26 cellular contexts compared by ENCODE assay signal in genomic region chr11:73951797-73952196, GRCh38. TPM values are rescaled to one million over a fixed set of nuclear protein-coding genes. Genes with fewer than 3 reads are reported as not detected.
A peak's percentile ranks its signal among the peaks of the same experiment; 100 is the strongest.
DNase-seq lines count a peak whose midpoint lies in the region; ATAC-seq, FAIRE-seq and TF ChIP-seq lines count a peak whose summit lies in the region.
"Had no signal": no experiment of that assay in that cellular context is flagged by ENCODE, and none has a peak within 500 bp of the region (broad histone marks: within the 10 kb centered on the region; RNA-seq: fewer than 3 reads in every experiment).

No MANE protein-coding gene starts in this region.

- CTCF ChIA-PET in Calu3 (lab: Charles Lee): interaction anchor here (1.5 kb wide), 1 partner anchor 20 kb away, joined by 3 read pairs; no protein-coding TSS in a partner anchor
- CTCF ChIA-PET in activated naive CD4-positive, alpha-beta T cell treated with anti-CD3 and anti-CD28 coated beads for 36 hours (lab: Charles Lee): no interaction called here

- ATAC-seq in left lung (peak; percentile 71), pancreas (no peak)
- ATAC-seq: stimulated activated effector memory CD8-positive, alpha-beta T cell treated with anti-CD3 and anti-CD28 coated beads, Interleukin-12 subunit alpha, Interleukin-12 subunit beta, amount 100 ng/mL, for 72 hours had no signal

- H3K27me3 Mint-ChIP-seq in Calu3 (ENCODE audit: unreplicated experiment): no peaks in the 10 kb centered on the region
- H3K27me3 Mint-ChIP-seq in activated CD4-positive, alpha-beta T cell treated with anti-CD3 and anti-CD28 coated beads, Interleukin-2, amount 10 ng/mL, durations not matched to agents 24 days and 14 days: peaks cover 4% of the 10 kb centered on the region
- H3K27me3 Mint-ChIP-seq in activated naive CD4-positive, alpha-beta T cell treated with anti-CD3 and anti-CD28 coated beads for 36 hours (ENCODE audit: low read depth): peaks cover 2% of the 10 kb centered on the region

- intact Hi-C loops in Calu3 (cut with micrococcal nuclease; ENCODE audit: unreplicated experiment): loop anchor here (1.0 kb wide), 1 partner anchor 18 kb away; no protein-coding TSS in a partner anchor
- intact Hi-C loops in left lung (cut with DNase I): no loop called here
- intact Hi-C loops in activated CD4-positive, alpha-beta T cell treated with anti-CD3 and anti-CD28 coated beads, Interleukin-2, amount 10 ng/mL, durations not matched to agents 24 days and 14 days (cut with micrococcal nuclease): no loop called here
- intact Hi-C loops in activated naive CD4-positive, alpha-beta T cell treated with anti-CD3 and anti-CD28 coated beads for 36 hours (cut with micrococcal nuclease): no loop called here
- intact Hi-C loops in pancreas (cut with DNase I): no loop called here

- FAIRE-seq in pancreas (lab: Jason Lieb, UNC): no peak
- FAIRE-seq: GM18507 had no signal

- H3K27me3 ChIP-seq in left lung: peaks cover 0 to 7% of the 10 kb centered on the region in 2 donors
- no peaks in the 10 kb centered on the region for H3K27me3 ChIP-seq in MG63
- no peaks in the 10 kb centered on the region for H3K27me3 ChIP-seq in pancreas
- H3K27me3 ChIP-seq: SJSA1, testis had no signal

- no peak overlapping the region for H3K4me3 Mint-ChIP-seq in Calu3 (ENCODE audit: low read depth, unreplicated experiment)
- no peak overlapping the region for H3K4me3 Mint-ChIP-seq in activated CD4-positive, alpha-beta T cell treated with anti-CD3 and anti-CD28 coated beads, Interleukin-2, amount 10 ng/mL, durations not matched to agents 24 days and 14 days
- no peak overlapping the region for H3K4me3 Mint-ChIP-seq in activated naive CD4-positive, alpha-beta T cell treated with anti-CD3 and anti-CD28 coated beads for 36 hours
- H3K4me3 Mint-ChIP-seq: activated CD4-positive, alpha-beta T cell treated with anti-CD3 and anti-CD28 coated beads, Interleukin-2, amount 10 ng/mL, durations not matched to agents 7 days and 5 days; CD4-positive, alpha-beta memory T cell; mesothelial cell of epicardium; stimulated activated effector memory CD8-positive, alpha-beta T cell treated with anti-CD3 and anti-CD28 coated beads, Interleukin-12 subunit alpha, Interleukin-12 subunit beta, amount 100 ng/mL, for 72 hours; T-helper 1 cell treated with Interleukin-12 subunit alpha and Interleukin-12 subunit beta and Interleukin-4 antibody, amounts not matched to agents 30 μg/mL and 1 μg/mL, for 36 hours had no signal

- H3K27ac ChIP-seq in left lung: no peak overlapping the region
- H3K27ac ChIP-seq in pancreas: peak overlapping the region in 1 of 4 donors; percentile 8
- H3K27ac ChIP-seq: KMS-11, SJSA1, testis had no signal

- BruUV-seq in Calu3 (replicated peaks; lab: Mats Ljungman, UMichigan): no TSS peak

- 75 to 83% methylated on average over 7 of the region's 7 CpGs for WGBS in pancreas, 2 donors

- H3K27ac Mint-ChIP-seq in Calu3 (ENCODE audit: unreplicated experiment): peak overlapping the region; percentile 24
- H3K27ac Mint-ChIP-seq in activated CD4-positive, alpha-beta T cell treated with anti-CD3 and anti-CD28 coated beads, Interleukin-2, amount 10 ng/mL, durations not matched to agents 24 days and 14 days: no peak overlapping the region
- no peak overlapping the region for H3K27ac Mint-ChIP-seq in activated naive CD4-positive, alpha-beta T cell treated with anti-CD3 and anti-CD28 coated beads for 36 hours
- H3K27ac Mint-ChIP-seq: activated CD4-positive, alpha-beta T cell treated with anti-CD3 and anti-CD28 coated beads, Interleukin-2, amount 10 ng/mL, durations not matched to agents 7 days and 5 days; CD4-positive, alpha-beta memory T cell; mesothelial cell of epicardium; stimulated activated effector memory CD8-positive, alpha-beta T cell treated with anti-CD3 and anti-CD28 coated beads, Interleukin-12 subunit alpha, Interleukin-12 subunit beta, amount 100 ng/mL, for 72 hours; T-helper 1 cell treated with Interleukin-12 subunit alpha and Interleukin-12 subunit beta and Interleukin-4 antibody, amounts not matched to agents 30 μg/mL and 1 μg/mL, for 36 hours had no signal

- no peaks in the 10 kb centered on the region for H3K4me1 ChIP-seq in left lung
- H3K4me1 ChIP-seq in pancreas: no peaks in the 10 kb centered on the region
- H3K4me1 ChIP-seq: SJSA1, testis had no signal

- H3K36me3 Mint-ChIP-seq in Calu3 (ENCODE audit: insufficient read depth, unreplicated experiment): peaks cover 10% of the 10 kb centered on the region
- no peaks in the 10 kb centered on the region for H3K36me3 Mint-ChIP-seq in activated CD4-positive, alpha-beta T cell treated with anti-CD3 and anti-CD28 coated beads, Interleukin-2, amount 10 ng/mL, durations not matched to agents 24 days and 14 days (ENCODE audit: low read depth)
- H3K36me3 Mint-ChIP-seq in activated naive CD4-positive, alpha-beta T cell treated with anti-CD3 and anti-CD28 coated beads for 36 hours (ENCODE audit: low read depth): no peaks in the 10 kb centered on the region
- H3K36me3 Mint-ChIP-seq: CD4-positive, alpha-beta memory T cell; stimulated activated effector memory CD8-positive, alpha-beta T cell treated with anti-CD3 and anti-CD28 coated beads, Interleukin-12 subunit alpha, Interleukin-12 subunit beta, amount 100 ng/mL, for 72 hours had no signal

- peaks cover 38% of the 10 kb centered on the region for H3K4me1 Mint-ChIP-seq in Calu3 (ENCODE audit: low read depth, unreplicated experiment)
- no peaks in the 10 kb centered on the region for H3K4me1 Mint-ChIP-seq in activated CD4-positive, alpha-beta T cell treated with anti-CD3 and anti-CD28 coated beads, Interleukin-2, amount 10 ng/mL, durations not matched to agents 24 days and 14 days
- no peaks in the 10 kb centered on the region for H3K4me1 Mint-ChIP-seq in activated naive CD4-positive, alpha-beta T cell treated with anti-CD3 and anti-CD28 coated beads for 36 hours (ENCODE audit: low read depth)
- H3K4me1 Mint-ChIP-seq: activated CD4-positive, alpha-beta T cell treated with anti-CD3 and anti-CD28 coated beads, Interleukin-2, amount 10 ng/mL, durations not matched to agents 7 days and 5 days; CD4-positive, alpha-beta memory T cell; stimulated activated effector memory CD8-positive, alpha-beta T cell treated with anti-CD3 and anti-CD28 coated beads, Interleukin-12 subunit alpha, Interleukin-12 subunit beta, amount 100 ng/mL, for 72 hours had no signal

- H3K9me3 ChIP-seq in left lung (no peaks in the 10 kb centered on the region), MG63 (no peaks in the 10 kb centered on the region), pancreas (no peaks in the 10 kb centered on the region)
- H3K9me3 ChIP-seq: SJSA1, testis had no signal

- H3K9me3 Mint-ChIP-seq in Calu3 (ENCODE audit: low read depth, unreplicated experiment): peaks cover under 1% of the 10 kb centered on the region
- H3K9me3 Mint-ChIP-seq in activated CD4-positive, alpha-beta T cell treated with anti-CD3 and anti-CD28 coated beads, Interleukin-2, amount 10 ng/mL, durations not matched to agents 24 days and 14 days: no peaks in the 10 kb centered on the region
- no peaks in the 10 kb centered on the region for H3K9me3 Mint-ChIP-seq in activated naive CD4-positive, alpha-beta T cell treated with anti-CD3 and anti-CD28 coated beads for 36 hours
- H3K9me3 Mint-ChIP-seq: activated CD4-positive, alpha-beta T cell treated with anti-CD3 and anti-CD28 coated beads, Interleukin-2, amount 10 ng/mL, durations not matched to agents 7 days and 5 days; CD4-positive, alpha-beta memory T cell; stimulated activated effector memory CD8-positive, alpha-beta T cell treated with anti-CD3 and anti-CD28 coated beads, Interleukin-12 subunit alpha, Interleukin-12 subunit beta, amount 100 ng/mL, for 72 hours; T-helper 1 cell treated with Interleukin-12 subunit alpha and Interleukin-12 subunit beta and Interleukin-4 antibody, amounts not matched to agents 30 μg/mL and 1 μg/mL, for 36 hours had no signal

- DNase-seq in Calu3: no peak
- peak; percentile 55 for DNase-seq in NCI-H1105 treated with DMSO at 0.1 percent for 48 hours (lab: John Stamatoyannopoulos, UW)
- DNase-seq in NCI-H774 (lab: John Stamatoyannopoulos, UW): peak; percentile 74
- DNase-seq in left lung: no peak
- no peak for DNase-seq in MG63
- no peak for DNase-seq in activated CD4-positive, alpha-beta T cell treated with anti-CD3 and anti-CD28 coated beads, Interleukin-2, amount 10 ng/mL, durations not matched to agents 24 days and 14 days
- DNase-seq in activated naive CD4-positive, alpha-beta T cell treated with anti-CD3 and anti-CD28 coated beads for 36 hours: no peak
- DNase-seq in pancreas: no peak
- DNase-seq: activated CD4-positive, alpha-beta T cell treated with anti-CD3 and anti-CD28 coated beads, Interleukin-2, amount 10 ng/mL, durations not matched to agents 7 days and 5 days; activated CD8-positive, alpha-beta memory T cell treated with anti-CD3 and anti-CD28 coated beads, Interleukin-2, amount 50 U/mL, for 4 hours; activated gamma-delta T cell treated with Interleukin-2 at 50 U/mL for 16 hours; CD4-positive, alpha-beta memory T cell; erythroblast; foreskin melanocyte; NCI-H1436 treated with DMSO at 0.1 percent for 48 hours; NCI-H524 treated with DMSO at 0.1 percent for 48 hours; OCI-M1; testis had no signal

- H3K4me3 ChIP-seq in left lung (no peak overlapping the region), MG63 (no peak overlapping the region), pancreas (no peak overlapping the region)
- H3K4me3 ChIP-seq: SJSA1, testis had no signal

- TF ChIP-seq CTCF in Calu3 (IDR thresholded peaks at IDR 0.05; ENCODE audit: unreplicated experiment): no peak
- TF ChIP-seq CTCF in left lung (IDR thresholded peaks at IDR 0.05): no peak
- no peak for TF ChIP-seq CTCF in pancreas (IDR thresholded peaks at IDR 0.05)

- H3K36me3 ChIP-seq in left lung: no peaks in the 10 kb centered on the region
- no peaks in the 10 kb centered on the region for H3K36me3 ChIP-seq in MG63
- no peaks in the 10 kb centered on the region for H3K36me3 ChIP-seq in pancreas
- H3K36me3 ChIP-seq: SJSA1 had no signal

RNA-seq across cellular contexts. Expression of gene DNAJB13, which starts 1.0 kb away (rescaled TPM):
- 0.50 and 1.1 TPM in 2 replicates for total RNA-seq in Calu3 (2022)
- 1 to 10 TPM; 1.2 to 2.1 TPM for total RNA-seq in left lung
- total RNA-seq in MG63 (2014; rRNA removed; shearing (Covaris generic); ENCODE audit: low replicate concordance): 0.79 TPM in 1 of 2 replicates, not detected in the other
- 0.26 and 1.0 TPM in 2 replicates for total RNA-seq in activated CD4-positive, alpha-beta T cell treated with anti-CD3 and anti-CD28 coated beads, Interleukin-2, amount 10 ng/mL, durations not matched to agents 24 days and 14 days
- total RNA-seq in activated naive CD4-positive, alpha-beta T cell treated with anti-CD3 and anti-CD28 coated beads for 36 hours: under 1 TPM in 1 of 2 experiments, not detected in 1; 0.26 TPM
- 1 to 10 TPM in 1 of 6 donors, under 1 TPM in 5; 0.22 to 1.8 (median 0.41) TPM for total RNA-seq in pancreas
- polyA plus RNA-seq in pancreas: 1 to 10 TPM in 1 of 2 donors, under 1 TPM in 1; 0.99 to 2.1 TPM
- total RNA-seq: cardiac septum, dermis microvascular lymphatic vessel endothelial cell, SJSA1 had no signal

RNA-seq across cellular contexts. Expression of gene UCP2, which starts 30.8 kb away (rescaled TPM):
- total RNA-seq in Calu3 (2022) (14.7 and 16.6 TPM in 2 replicates), left lung (100 to 1,000 TPM in 1 of 2 donors, 10 to 100 TPM in 1; 70.0 to 142 TPM), pancreas (10 to 100 TPM in 4 of 6 donors, 1 to 10 TPM in 2; 4.6 to 19.4 (median 12.7) TPM)
- 2.3 TPM in 1 of 2 replicates, not detected in the other for total RNA-seq in MG63 (2014; rRNA removed; shearing (Covaris generic); ENCODE audit: low replicate concordance)
- 447 and 452 TPM in 2 replicates for total RNA-seq in activated CD4-positive, alpha-beta T cell treated with anti-CD3 and anti-CD28 coated beads, Interleukin-2, amount 10 ng/mL, durations not matched to agents 24 days and 14 days
- 100 to 1,000 TPM; 149 to 157 TPM for total RNA-seq in activated naive CD4-positive, alpha-beta T cell treated with anti-CD3 and anti-CD28 coated beads for 36 hours
- polyA plus RNA-seq in pancreas: 10 to 100 TPM in 1 of 2 donors, 1 to 10 TPM in 1; 10.0 to 16.1 TPM

RNA-seq across cellular contexts. Expression of gene UCP3, which starts 57.1 kb away (rescaled TPM):
- total RNA-seq in Calu3 (2022) (1.9 and 3.4 TPM in 2 replicates), left lung (1 to 10 TPM; 1.0 to 2.7 TPM), pancreas (1 to 10 TPM in 1 of 6 donors, under 1 TPM in 5; 0.32 to 1.5 (median 0.67) TPM)
- not detected in 2 replicates for total RNA-seq in MG63 (2014; rRNA removed; shearing (Covaris generic); ENCODE audit: low replicate concordance)
- 2.9 and 3.6 TPM in 2 replicates for total RNA-seq in activated CD4-positive, alpha-beta T cell treated with anti-CD3 and anti-CD28 coated beads, Interleukin-2, amount 10 ng/mL, durations not matched to agents 24 days and 14 days
- total RNA-seq in activated naive CD4-positive, alpha-beta T cell treated with anti-CD3 and anti-CD28 coated beads for 36 hours: under 1 TPM; 0.32 to 0.83 TPM
- 1 to 10 TPM; 2.0 TPM for polyA plus RNA-seq in pancreas

Comparison
In these comparisons a context has a peak if more than half of its experiments do, and no peak if none do; other contexts are left out.
1. DNase-seq: peak in NCI-H1105 treated with DMSO at 0.1 percent for 48 hours (single experiment) and NCI-H774 (single experiment); none in Calu3 (single experiment), left lung (0 of 2), MG63 (single experiment), activated CD4-positive, alpha-beta T cell treated with anti-CD3 and anti-CD28 coated beads, Interleukin-2, amount 10 ng/mL, durations not matched to agents 24 days and 14 days (single experiment), activated naive CD4-positive, alpha-beta T cell treated with anti-CD3 and anti-CD28 coated beads for 36 hours (single experiment) and pancreas (0 of 6).